Comparison of ENCODE assay signal across 12 cellular contexts in genomic region chr5:180540050-180540694, GRCh38. TPM values are rescaled to one million over a fixed set of nuclear protein-coding genes. Genes with fewer than 3 reads are reported as not detected.
DNase-seq lines count a peak whose midpoint lies in the region; ATAC-seq lines count a peak whose summit lies in the region.
"Had no signal": no experiment of that assay in that cellular context is flagged by ENCODE, and none has a peak within 500 bp of the region (broad histone marks: within the 10 kb centered on the region; RNA-seq: fewer than 3 reads in every experiment).

No MANE protein-coding gene starts in this region.

- no peaks in the 10 kb centered on the region for H3K27me3 Mint-ChIP-seq in natural killer cell treated with Interleukin-12 subunit alpha and Interleukin-12 subunit beta and Interleukin-15 and Interleukin-18, amount 100 ng/mL, for 72 hours

- H3K27ac Mint-ChIP-seq in natural killer cell treated with Interleukin-12 subunit alpha and Interleukin-12 subunit beta and Interleukin-15 and Interleukin-18, amount 100 ng/mL, for 72 hours, result peak overlapping the region; percentile 30 to 63

- ATAC-seq in GM18868 (IDR thresholded peaks at IDR 0.05; ENCODE audit: unreplicated experiment) (peak; percentile 91), GM21528 (IDR thresholded peaks at IDR 0.05; ENCODE audit: low FRiP score, unreplicated experiment) (peak; percentile 88), HG03159 (IDR thresholded peaks at IDR 0.05; ENCODE audit: unreplicated experiment) (peak; percentile 94)
- ATAC-seq in natural killer cell treated with Interleukin-12 subunit alpha and Interleukin-12 subunit beta and Interleukin-15 and Interleukin-18, amount 100 ng/mL, for 72 hours, result peak in 1 of 2 donors; percentile 75

- peaks cover 8 to 13% of the 10 kb centered on the region in 2 donors for H3K4me1 Mint-ChIP-seq in natural killer cell treated with Interleukin-12 subunit alpha and Interleukin-12 subunit beta and Interleukin-15 and Interleukin-18, amount 100 ng/mL, for 72 hours (ENCODE audit: low read depth in 2 of 2)

- intact Hi-C loops in posterior cingulate gyrus (cut with DNase I), result no loop called here

- H3K4me3 Mint-ChIP-seq in natural killer cell treated with Interleukin-12 subunit alpha and Interleukin-12 subunit beta and Interleukin-15 and Interleukin-18, amount 100 ng/mL, for 72 hours, result peak overlapping the region; percentile 47

- DNase-seq in natural killer cell treated with Interleukin-12 subunit alpha and Interleukin-12 subunit beta and Interleukin-15 and Interleukin-18, amount 100 ng/mL, for 72 hours (ENCODE audit: low spot score), result no peak
- no peak for DNase-seq in posterior cingulate gyrus
- DNase-seq in GF-D8 (lab: John Stamatoyannopoulos, UW), result no peak
- no peak for DNase-seq in Kasumi-1 (lab: John Stamatoyannopoulos, UW)
- DNase-seq in SK-N-DZ (ENCODE audit: low spot score), result no peak
- DNase-seq: Peyer's patch; stimulated activated CD4-positive, alpha-beta T cell treated with anti-CD3 and anti-CD28 coated beads, Interleukin-15, amount 100 ng/mL, for 24 hours; T1000 had no signal

- H3K9me3 Mint-ChIP-seq in natural killer cell treated with Interleukin-12 subunit alpha and Interleukin-12 subunit beta and Interleukin-15 and Interleukin-18, amount 100 ng/mL, for 72 hours, result no peaks in the 10 kb centered on the region

- H3K36me3 Mint-ChIP-seq in natural killer cell treated with Interleukin-12 subunit alpha and Interleukin-12 subunit beta and Interleukin-15 and Interleukin-18, amount 100 ng/mL, for 72 hours, result peaks cover 15% of the 10 kb centered on the region

RNA-seq across cellular contexts. Expression of gene CNOT6, which starts 46.0 kb away (rescaled TPM):
- total RNA-seq in natural killer cell treated with Interleukin-12 subunit alpha and Interleukin-12 subunit beta and Interleukin-15 and Interleukin-18, amount 100 ng/mL, for 72 hours, result 10 to 100 TPM; 32.8 to 38.5 TPM
- polyA plus RNA-seq in SK-N-DZ (2014; cell fraction: cytosol; rRNA removed), result 19.8 and 20.7 TPM in 2 replicates
- polyA plus RNA-seq in SK-N-DZ (2014; cell fraction: nucleus; rRNA removed), result 17.0 and 26.8 TPM in 2 replicates

RNA-seq across cellular contexts. Expression of gene SCGB3A1, which starts 51.1 kb away (rescaled TPM):
- not detected for total RNA-seq in natural killer cell treated with Interleukin-12 subunit alpha and Interleukin-12 subunit beta and Interleukin-15 and Interleukin-18, amount 100 ng/mL, for 72 hours
- not detected in 2 replicates for polyA plus RNA-seq in SK-N-DZ (2014; cell fraction: cytosol; rRNA removed)
- polyA plus RNA-seq in SK-N-DZ (2014; cell fraction: nucleus; rRNA removed), result not detected in 2 replicates
- total RNA-seq: fibroblast of villous mesenchyme, Peyer's patch had no signal
